In genomic region chr5:109029847-109030246, GRCh38 we compare ENCODE assay signal across 31 cellular contexts.
"Had no signal": no experiment of that assay in that cellular context is flagged by ENCODE, and none has a peak within 500 bp of the region (broad histone marks: within the 10 kb centered on the region; RNA-seq: fewer than 3 reads in every experiment).

No MANE protein-coding gene starts in this region.

- H3K9me3 Mint-ChIP-seq: natural killer cell; nephron; neural progenitor cell; stimulated activated memory B cell treated with anti-CD40 and anti-IgM and Interleukin-4, amounts not matched to agents 10 μg/mL and 1 μg/mL and 100 μg/mL, for 72 hours; stimulated activated naive CD8-positive, alpha-beta T cell treated with anti-CD3 and anti-CD28 coated beads, Interleukin-15, amount 100 ng/mL, for 72 hours; type B pancreatic cell had no signal

- H3K4me1 ChIP-seq: psoas muscle, spleen, suprapubic skin, testis, tibial artery, transverse colon, upper lobe of right lung, uterus had no signal

- H3K4me3 ChIP-seq: neural progenitor cell, ovary, psoas muscle, skin epidermis, smooth muscle cell, spleen, suprapubic skin, testis, tibial artery, transverse colon, upper lobe of right lung, uterus had no signal

- H3K9me3 ChIP-seq: ovary, psoas muscle, spleen, suprapubic skin, testis, tibial artery, transverse colon, upper lobe of right lung, uterus had no signal

- H3K4me1 Mint-ChIP-seq: stimulated activated naive CD8-positive, alpha-beta T cell treated with anti-CD3 and anti-CD28 coated beads, Interleukin-15, amount 100 ng/mL, for 72 hours had no signal

- H3K27me3 ChIP-seq: neural progenitor cell, ovary, spleen, suprapubic skin, testis, tibial artery, transverse colon, upper lobe of right lung, uterus had no signal

- ATAC-seq: natural killer cell; psoas muscle; sciatic nerve; stimulated activated memory B cell treated with anti-CD40 and anti-IgM and Interleukin-4, amounts not matched to agents 10 μg/mL and 1 μg/mL and 100 μg/mL, for 72 hours; stimulated activated naive CD8-positive, alpha-beta T cell treated with anti-CD3 and anti-CD28 coated beads, Interleukin-15, amount 100 ng/mL, for 72 hours; stimulated activated naive CD8-positive, alpha-beta T cell treated with anti-CD3 and anti-CD28 coated beads, Interleukin-15, Interleukin-2, amounts not matched to agents 100 U/mL and 50 U/mL, for 24 hours; upper lobe of right lung had no signal

- H3K9ac ChIP-seq: neural progenitor cell, parathyroid adenoma had no signal

- H2AFZ ChIP-seq: neural progenitor cell, parathyroid adenoma had no signal

- H3K4me3 Mint-ChIP-seq: natural killer cell; nephron; neural progenitor cell; stimulated activated memory B cell treated with anti-CD40 and anti-IgM and Interleukin-4, amounts not matched to agents 10 μg/mL and 1 μg/mL and 100 μg/mL, for 72 hours; stimulated activated naive CD8-positive, alpha-beta T cell treated with anti-CD3 and anti-CD28 coated beads, Interleukin-15, amount 100 ng/mL, for 72 hours; type B pancreatic cell had no signal

- H3K27ac ChIP-seq: ovary, parathyroid adenoma, psoas muscle, skin epidermis, spleen, suprapubic skin, testis, tibial artery, transverse colon, upper lobe of right lung, uterus had no signal

- H3K27ac Mint-ChIP-seq: natural killer cell; nephron; neural progenitor cell; stimulated activated memory B cell treated with anti-CD40 and anti-IgM and Interleukin-4, amounts not matched to agents 10 μg/mL and 1 μg/mL and 100 μg/mL, for 72 hours; stimulated activated naive CD8-positive, alpha-beta T cell treated with anti-CD3 and anti-CD28 coated beads, Interleukin-15, amount 100 ng/mL, for 72 hours; type B pancreatic cell had no signal

- H3K4me2 ChIP-seq: neural progenitor cell, smooth muscle cell had no signal

- DNase-seq: natural killer cell; occipital lobe; ovary; posterior cingulate gyrus; psoas muscle; right cardiac atrium; spleen; stimulated activated CD4-positive, alpha-beta T cell treated with anti-CD3 and anti-CD28 coated beads, Interleukin-12 subunit alpha, Interleukin-12 subunit beta, amount 100 ng/mL, for 4 hours; stimulated activated CD4-positive, alpha-beta T cell treated with anti-CD3 and anti-CD28 coated beads, Interleukin-1b, Interleukin-23, amount 100 ng/mL, for 48 hours; stimulated activated CD4-positive, alpha-beta T cell treated with anti-CD3 and anti-CD28 coated beads, Interleukin-4, amount 100 ng/mL, for 1 hour; stimulated activated CD4-positive, alpha-beta T cell treated with anti-CD3 and anti-CD28 coated beads, Interleukin-4, amount 100 ng/mL, for 4 hours; stimulated activated CD8-positive, alpha-beta memory T cell treated with anti-CD3 and anti-CD28 coated beads, Interleukin-4, amount 100 ng/mL, for 48 hours; stimulated activated naive CD4-positive, alpha-beta T cell; stimulated activated naive CD8-positive, alpha-beta T cell treated with anti-CD3 and anti-CD28 coated beads, Interleukin-15, amount 100 ng/mL, for 72 hours; stimulated activated naive CD8-positive, alpha-beta T cell treated with anti-CD3 and anti-CD28 coated beads, Interleukin-15, Interleukin-2, amounts not matched to agents 100 U/mL and 50 U/mL, for 24 hours; substantia nigra; testis; tibial artery; transverse colon; upper lobe of right lung; uterus had no signal

- H3K27me3 Mint-ChIP-seq: progenitor cell of endocrine pancreas; stimulated activated memory B cell treated with anti-CD40 and anti-IgM and Interleukin-4, amounts not matched to agents 10 μg/mL and 1 μg/mL and 100 μg/mL, for 72 hours; stimulated activated naive CD8-positive, alpha-beta T cell treated with anti-CD3 and anti-CD28 coated beads, Interleukin-15, amount 100 ng/mL, for 72 hours; type B pancreatic cell had no signal

- H3K79me2 ChIP-seq: parathyroid adenoma had no signal

- H3K36me3 ChIP-seq: neural progenitor cell, ovary, spleen, suprapubic skin, tibial artery, transverse colon, upper lobe of right lung, uterus had no signal

- H3K36me3 Mint-ChIP-seq: natural killer cell; neural progenitor cell; stimulated activated memory B cell treated with anti-CD40 and anti-IgM and Interleukin-4, amounts not matched to agents 10 μg/mL and 1 μg/mL and 100 μg/mL, for 72 hours; type B pancreatic cell had no signal
